ENCODE assay signal across 11 cellular contexts in the genomic region with DNA sequence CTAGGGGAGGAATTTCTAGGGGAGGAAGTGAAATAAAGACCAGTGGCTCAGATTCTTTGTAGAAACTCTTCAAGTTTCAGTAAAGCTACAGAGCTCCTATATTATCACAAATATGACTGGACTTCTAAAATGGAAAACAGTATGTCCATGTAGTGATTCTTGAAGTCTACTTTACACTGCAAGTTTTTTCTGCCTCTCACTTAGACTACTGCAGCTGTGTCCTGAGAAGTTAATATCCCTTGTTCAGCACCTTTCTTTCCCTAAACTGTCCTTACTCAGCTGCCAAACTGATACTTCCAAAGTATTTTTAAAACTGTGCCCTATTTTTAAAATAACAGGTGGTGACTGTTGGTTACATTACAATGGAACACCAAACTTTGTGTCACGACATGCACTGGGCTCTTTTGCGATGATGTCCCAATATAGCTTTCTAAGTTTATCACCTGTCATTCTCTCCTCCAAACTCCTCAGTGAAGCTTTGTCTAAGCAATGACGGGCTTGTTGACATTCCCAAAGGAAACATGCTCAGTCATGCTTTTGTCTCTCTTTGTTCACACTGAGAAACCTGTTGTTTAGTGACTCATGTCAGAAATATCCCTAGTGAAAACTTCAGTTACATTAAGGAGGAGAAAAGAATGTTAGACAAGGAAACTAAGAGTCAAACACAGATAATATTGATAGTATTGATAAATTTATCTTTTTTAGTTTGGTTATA.
DNase-seq lines count a peak whose midpoint lies in the region.
"Had no signal": no experiment of that assay in that cellular context is flagged by ENCODE, and none has a peak within 500 bp of the region (broad histone marks: within the 10 kb centered on the region; RNA-seq: fewer than 3 reads in every experiment).

No MANE protein-coding gene starts in this region.

- in situ Hi-C loops in ACHN (cut with HindIII; ENCODE audit: low pct_ligation_motif_present, low pct_unique_long_range_greater_than_20kb, low sequenced_read_pairs), result no loop called here

- DNase-seq in ACHN, result peak; percentile 91
- DNase-seq in HPDE6-E6E7 (ENCODE audit: extremely low spot score), result peak; percentile 80
- DNase-seq in RPMI8226, result peak; percentile 78
- DNase-seq in iPS-NIHi7 (ENCODE audit: extremely low spot score), result peak; percentile 54
- DNase-seq in T-helper 9 cell, result no peak
- DNase-seq in cortex of kidney (lab: John Stamatoyannopoulos, UW), result no peak
- DNase-seq in putamen (ENCODE audit: low spot score), result no peak
- DNase-seq in stimulated activated CD4-positive, alpha-beta T cell treated with anti-CD3 and anti-CD28 coated beads, Interleukin-15, amount 100 ng/mL, for 24 hours, result no peak
- DNase-seq: activated CD4-positive, alpha-beta T cell treated with anti-CD3 and anti-CD28 coated beads for 1 hour; midbrain; NCI-H2227 treated with DMSO at 0.1 percent for 48 hours had no signal

Comparison
In these comparisons a context has a peak if more than half of its experiments do, and no peak if none do; other contexts are left out.
1. DNase-seq: peak in ACHN (single experiment), HPDE6-E6E7 (single experiment), RPMI8226 (single experiment) and iPS-NIHi7 (single experiment); none in T-helper 9 cell (single experiment), cortex of kidney (single experiment), putamen (single experiment) and stimulated activated CD4-positive, alpha-beta T cell treated with anti-CD3 and anti-CD28 coated beads, Interleukin-15, amount 100 ng/mL, for 24 hours (single experiment).